In the genomic region with DNA sequence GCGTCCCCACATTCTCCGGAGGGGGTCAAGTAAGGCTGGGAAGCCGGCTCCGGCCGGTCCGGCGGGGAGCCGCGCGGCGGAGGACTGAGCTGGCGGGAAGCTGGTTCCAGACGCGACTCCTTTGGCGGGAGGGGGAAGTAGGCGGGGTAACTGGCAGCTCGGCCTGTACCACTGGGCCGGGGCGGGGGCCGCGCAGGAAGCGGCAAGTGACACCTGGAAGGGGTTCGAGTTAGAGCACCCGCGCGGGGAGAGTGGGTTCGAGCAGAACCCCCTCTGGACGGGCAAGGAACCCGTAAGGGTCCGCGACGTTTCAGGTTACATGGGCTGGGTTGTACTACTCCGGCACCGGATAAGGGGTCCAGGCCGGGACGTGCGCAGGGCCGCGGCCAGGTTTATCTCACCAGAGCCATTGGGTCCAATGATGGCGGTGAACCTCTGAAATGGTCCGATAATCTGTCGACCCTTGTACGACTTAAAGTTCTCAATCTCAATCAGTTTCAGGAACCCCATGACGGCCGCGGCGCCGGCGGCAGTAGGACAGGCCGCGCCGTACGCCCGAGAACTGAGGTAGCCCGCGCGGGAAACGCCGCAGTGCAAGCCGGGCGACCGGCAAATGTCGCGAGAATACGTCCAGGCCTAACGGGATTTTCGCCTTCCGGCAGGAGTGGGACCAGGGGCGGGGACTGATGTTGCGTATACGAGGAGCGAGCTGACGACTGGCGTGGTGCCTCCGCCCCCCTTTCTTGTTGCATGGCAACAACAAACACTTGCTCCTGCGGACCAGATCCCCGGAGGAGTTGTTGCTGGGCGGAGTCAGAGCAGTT, we compare ENCODE assay signal across 8 cellular contexts. TPM values are rescaled to one million over a fixed set of nuclear protein-coding genes. Genes with fewer than 3 reads are reported as not detected.
DNase-seq lines count a peak whose midpoint lies in the region; ATAC-seq, FAIRE-seq and TF ChIP-seq lines count a peak whose summit lies in the region.

A gene (plus strand): TSS at position 783 of the 824 bp plus-strand sequence. CDS start 3,404 bp downstream, outside the sequence.
A gene (minus strand): TSS at position 564 of the 824 bp plus-strand sequence. CDS start 54 bp downstream, at position 510.

- peak within 1 kb of the TSS; percentile 99 for H3K9ac ChIP-seq in iPS-20b (ENCODE audit: low read depth, low read length)
- peak within 1 kb of the TSS; percentile 84 to 86 (median 85) for H3K9ac ChIP-seq in skeletal muscle tissue (ENCODE audit: low read depth in 1 of 3, low read length in 3 of 3)

- H3K36me3 ChIP-seq in bronchial epithelial cell (ENCODE audit: control insufficient read depth, insufficient read depth, low read length) (no peaks in the 10 kb centered on the region), iPS-20b (ENCODE audit: insufficient read depth, low read depth, low read length) (no peaks in the 10 kb centered on the region), skeletal muscle tissue (ENCODE audit: control insufficient read depth in 3 of 3, insufficient read depth in 3 of 3, low read length in 3 of 3) (no peaks in the 10 kb centered on the region)

- peak; percentile 90 for FAIRE-seq in bronchial epithelial cell (lab: Jason Lieb, UNC)

- H3K4me1 ChIP-seq in iPS-20b (ENCODE audit: insufficient read depth, low read length) = peaks cover 9% of the 10 kb centered on the region
- H3K4me1 ChIP-seq in skeletal muscle tissue (ENCODE audit: control insufficient read depth in 3 of 3, insufficient read depth in 3 of 3, low read length in 3 of 3) = peaks cover 18 to 23% (median 19%) of the 10 kb centered on the region in 3 donors

- no peak for TF ChIP-seq CTCF in WI38 (IDR thresholded peaks at IDR 0.05; ENCODE audit: low read depth, low read length)
- no peak for TF ChIP-seq CTCF in bronchial epithelial cell (IDR thresholded peaks at IDR 0.05; ENCODE audit: insufficient read depth, low read length, severe bottlenecking)

- H3K27me3 ChIP-seq in bronchial epithelial cell (ENCODE audit: control insufficient read depth, insufficient read depth, low read length) (no peaks in the 10 kb centered on the region), iPS-20b (ENCODE audit: insufficient read depth, low read length) (no peaks in the 10 kb centered on the region), skeletal muscle tissue (ENCODE audit: control insufficient read depth in 3 of 3, insufficient read depth in 3 of 3, low read length in 3 of 3) (no peaks in the 10 kb centered on the region)

- H3K27ac ChIP-seq in iPS-20b (ENCODE audit: low read length) = peak within 1 kb of the TSS; percentile 78
- peak within 1 kb of the TSS; percentile 95 for H3K27ac ChIP-seq in skeletal muscle tissue (ENCODE audit: low read depth, low read length)

- ATAC-seq in GM18909 (IDR thresholded peaks at IDR 0.05; ENCODE audit: poor library complexity, unreplicated experiment) = peak; percentile 95
- ATAC-seq in HG03159 (IDR thresholded peaks at IDR 0.05; ENCODE audit: unreplicated experiment) = peak; percentile 94

- DNase-seq in AG08395 (ENCODE audit: low spot score) (peak; percentile 99), NCI-H2227 (lab: John Stamatoyannopoulos, UW; ENCODE audit: unreplicated experiment) (peak; percentile 99), bronchial epithelial cell (ENCODE audit: low read depth) (peak; percentile 93)

- H3K9me3 ChIP-seq in iPS-20b (ENCODE audit: insufficient read depth, low read depth, low read length) (no peaks in the 10 kb centered on the region), skeletal muscle tissue (ENCODE audit: control insufficient read depth in 3 of 3, low read length in 3 of 3) (no peaks in the 10 kb centered on the region)

- H3K4me3 ChIP-seq in WI38 (ENCODE audit: low read depth, low read length) = peak within 1 kb of the TSS; percentile 84
- H3K4me3 ChIP-seq in bronchial epithelial cell (ENCODE audit: low read depth, low read length) = peak within 1 kb of the TSS; percentile 72
- peak within 1 kb of the TSS; percentile 86 for H3K4me3 ChIP-seq in iPS-20b (ENCODE audit: low read length)
- peak within 1 kb of the TSS; percentile 77 to 81 (median 77) for H3K4me3 ChIP-seq in skeletal muscle tissue (ENCODE audit: low read length in 3 of 3)

RNA-seq across cellular contexts. Expression of the first gene that starts in this region (rescaled TPM):
- total RNA-seq in bronchial epithelial cell (0.26 and 1.0 TPM in 2 replicates), skeletal muscle tissue (0.52 TPM)

RNA-seq across cellular contexts. Expression of the second gene that starts in this region (rescaled TPM):
- 9.0 and 15.0 TPM in 2 replicates for total RNA-seq in bronchial epithelial cell
- total RNA-seq in skeletal muscle tissue = 9.9 TPM

Comparison
In these comparisons a context has a peak if more than half of its experiments do, and no peak if none do; other contexts are left out.
1. Peak in every context shown above with its lines: DNase-seq, ATAC-seq, H3K4me3 ChIP-seq and H3K27ac ChIP-seq.